ENCODE assay signal across 27 cellular contexts in genomic region chr2:237353207-237353606, GRCh38.
A peak's percentile ranks its signal among the peaks of the same experiment; 100 is the strongest.
DNase-seq lines count a peak whose midpoint lies in the region; ATAC-seq and TF ChIP-seq lines count a peak whose summit lies in the region.
"Had no signal": no experiment of that assay in that cellular context is flagged by ENCODE, and none has a peak within 500 bp of the region (broad histone marks: within the 10 kb centered on the region; RNA-seq: fewer than 3 reads in every experiment).

No MANE protein-coding gene starts in this region.

- H3K4me3 Mint-ChIP-seq in GM23338: no peak overlapping the region
- H3K4me3 Mint-ChIP-seq: activated T-cell treated with anti-CD3 and anti-CD28 coated beads, Interleukin-2, amount 50 U/mL, for 72 hours; CD4-positive, CD25-positive, alpha-beta regulatory T cell; memory B cell; stimulated activated memory B cell treated with anti-CD40 and anti-IgM and Interleukin-4, amounts not matched to agents 10 μg/mL and 1 μg/mL and 100 μg/mL, for 72 hours had no signal

- no peak overlapping the region for H2AFZ ChIP-seq in GM23338
- no peak overlapping the region for H2AFZ ChIP-seq in smooth muscle cell (ENCODE audit: low read depth)

- H3K4me1 Mint-ChIP-seq in GM23338: peaks cover 34% of the 10 kb centered on the region
- H3K4me1 Mint-ChIP-seq: CD4-positive, CD25-positive, alpha-beta regulatory T cell; memory B cell; stimulated activated memory B cell treated with anti-CD40 and anti-IgM and Interleukin-4, amounts not matched to agents 10 μg/mL and 1 μg/mL and 100 μg/mL, for 72 hours had no signal

- H3F3A ChIP-seq in GM23338 (replicated peaks; ENCODE audit: low read depth) (no peaks in the 10 kb centered on the region), smooth muscle cell (ENCODE audit: low read depth) (peaks cover 91% of the 10 kb centered on the region)

- H3K9ac ChIP-seq in smooth muscle cell (ENCODE audit: low read depth): no peak overlapping the region

- H3K4me1 ChIP-seq in GM23338 (ENCODE audit: insufficient read depth): peaks cover 9% of the 10 kb centered on the region; the same call in 1 of the 2 replicates
- H3K4me1 ChIP-seq in smooth muscle cell (ENCODE audit: low read depth): no peaks in the 10 kb centered on the region
- H3K4me1 ChIP-seq: SJCRH30, spleen, testis had no signal

- H3K4me3 ChIP-seq in GM23338 (no peak overlapping the region), smooth muscle cell (no peak overlapping the region)
- H3K4me3 ChIP-seq: ascending aorta, K562, MG63, SJCRH30, spleen, testis had no signal

- WGBS in smooth muscle cell (ENCODE audit: low lambda C conversion rate): 70% methylated on average over 5 of the region's 5 CpGs

- H3K27me3 ChIP-seq in GM23338 (ENCODE audit: insufficient read depth) (no peaks in the 10 kb centered on the region), smooth muscle cell (ENCODE audit: low read depth) (no peaks in the 10 kb centered on the region)
- H3K27me3 ChIP-seq: ascending aorta, MG63, testis had no signal

- ATAC-seq in GM23338 (peak; percentile 86), GM18502 (IDR thresholded peaks at IDR 0.05; ENCODE audit: poor library complexity, unreplicated experiment) (no peak)
- ATAC-seq: activated T-cell treated with anti-CD3 and anti-CD28 coated beads, Interleukin-2, amount 50 U/mL, for 72 hours; K562; stimulated activated memory B cell treated with anti-CD40 and anti-IgM and Interleukin-4, amounts not matched to agents 10 μg/mL and 1 μg/mL and 100 μg/mL, for 72 hours had no signal

- H3K9me3 Mint-ChIP-seq in GM23338: no peaks in the 10 kb centered on the region
- H3K9me3 Mint-ChIP-seq: activated T-cell treated with anti-CD3 and anti-CD28 coated beads, Interleukin-2, amount 50 U/mL, for 72 hours; CD4-positive, CD25-positive, alpha-beta regulatory T cell; memory B cell; stimulated activated memory B cell treated with anti-CD40 and anti-IgM and Interleukin-4, amounts not matched to agents 10 μg/mL and 1 μg/mL and 100 μg/mL, for 72 hours had no signal

- TF ChIP-seq CTCF in GM23338 (conservative IDR thresholded peaks at IDR 0.05; ENCODE audit: low read depth in 2 of 2) (no peak), smooth muscle cell (IDR thresholded peaks at IDR 0.05; ENCODE audit: borderline replicate concordance, insufficient read depth, poor library complexity, severe bottlenecking) (no peak)

- H3K79me2 ChIP-seq in GM23338 (replicated peaks; ENCODE audit: insufficient read depth): no peaks in the 10 kb centered on the region
- peaks cover 60% of the 10 kb centered on the region for H3K79me2 ChIP-seq in smooth muscle cell (ENCODE audit: low read depth)

- DNase-seq in GM23338 (ENCODE audit: low spot score) (peak; percentile 51), NCI-H510A treated with DMSO at 0.1 percent for 48 hours (lab: John Stamatoyannopoulos, UW) (peak; percentile 86), left kidney (ENCODE audit: low read depth, low spot score) (peak; percentile 84), smooth muscle cell (lab: John Stamatoyannopoulos, UW; ENCODE audit: unreplicated experiment) (no peak), AML-193 (lab: John Stamatoyannopoulos, UW) (no peak), HT-29 (ENCODE audit: low spot score) (no peak), medulla oblongata (ENCODE audit: extremely low spot score) (no peak)
- DNase-seq: activated CD4-positive, alpha-beta T cell treated with anti-CD3 and anti-CD28 coated beads for 1 hour; activated naive CD4-positive, alpha-beta T cell treated with anti-CD3 and anti-CD28 coated beads, Interleukin-2, amount 50 U/mL, for 16 hours; activated T-cell treated with anti-CD3 and anti-CD28 coated beads, Interleukin-2, amount 50 U/mL, for 72 hours; caudate nucleus; CD4-positive, CD25-positive, alpha-beta regulatory T cell; dermis blood vessel endothelial cell; EL; MG63; NCI-H1417; NCI-H2081 treated with DMSO at 0.1 percent for 48 hours; NCI-H526; SJCRH30; spleen; stimulated activated CD4-positive, alpha-beta T cell treated with anti-CD3 and anti-CD28 coated beads, Interleukin-4, amount 100 ng/mL, for 1 hour; testis had no signal

- no peak overlapping the region for H3K4me2 ChIP-seq in GM23338
- H3K4me2 ChIP-seq in smooth muscle cell: no peak overlapping the region

- no peak overlapping the region for H3K27ac ChIP-seq in GM23338 (ENCODE audit: low read depth)
- peak overlapping the region; percentile 65 for H3K27ac ChIP-seq in smooth muscle cell (ENCODE audit: low read depth)
- H3K27ac ChIP-seq: ascending aorta, SJCRH30, spleen had no signal

- H3K36me3 ChIP-seq in GM23338 (ENCODE audit: insufficient read depth): no peaks in the 10 kb centered on the region
- peaks cover 34% of the 10 kb centered on the region for H3K36me3 ChIP-seq in smooth muscle cell (ENCODE audit: low read depth)
- H3K36me3 ChIP-seq: SJCRH30 had no signal

- no peaks in the 10 kb centered on the region for H3K9me3 ChIP-seq in smooth muscle cell (replicated peaks; ENCODE audit: low read depth)
- H3K9me3 ChIP-seq: ascending aorta, MG63, SJCRH30, spleen, testis had no signal

- H3K27ac Mint-ChIP-seq in GM23338: no peak overlapping the region
- H3K27ac Mint-ChIP-seq: activated T-cell treated with anti-CD3 and anti-CD28 coated beads, Interleukin-2, amount 50 U/mL, for 72 hours; CD4-positive, CD25-positive, alpha-beta regulatory T cell; memory B cell; stimulated activated memory B cell treated with anti-CD40 and anti-IgM and Interleukin-4, amounts not matched to agents 10 μg/mL and 1 μg/mL and 100 μg/mL, for 72 hours had no signal

- 0 out of 2 replicates have a peak, but pooled peaks cover 6% of the 10 kb centered on the region for H3K9me2 ChIP-seq in GM23338 (ENCODE audit: insufficient read depth)

- no peaks in the 10 kb centered on the region for H3K36me3 Mint-ChIP-seq in GM23338 (ENCODE audit: low read depth)
- H3K36me3 Mint-ChIP-seq: memory B cell; stimulated activated memory B cell treated with anti-CD40 and anti-IgM and Interleukin-4, amounts not matched to agents 10 μg/mL and 1 μg/mL and 100 μg/mL, for 72 hours had no signal

- H3K27me3 Mint-ChIP-seq in GM23338 (ENCODE audit: insufficient read depth, low read depth, poor library complexity): peaks cover 2% of the 10 kb centered on the region
- H3K27me3 Mint-ChIP-seq: CD4-positive, CD25-positive, alpha-beta regulatory T cell had no signal

- H4K20me1 ChIP-seq in GM23338 (replicated peaks; ENCODE audit: insufficient read depth) (no peaks in the 10 kb centered on the region), smooth muscle cell (ENCODE audit: low read depth) (peaks cover 22% of the 10 kb centered on the region)

TF ChIP-seq in GM23338, 12 proteins besides CTCF, POLR2A, EP300 and RAD21:
- TF ChIP-seq EZH2 (IDR thresholded peaks at IDR 0.05; ENCODE audit: low read depth, unreplicated experiment): no peak
- no peak for TF ChIP-seq POLR2AphosphoS5 (IDR thresholded peaks at IDR 0.05; ENCODE audit: low read depth)
- TF ChIP-seq CREB1 (CRISPR knock-in tag; IDR thresholded peaks at IDR 0.05; ENCODE audit: low read depth): 0 out of 2 replicates have a peak, but pooled peaks have one; percentile 25
- no peak for TF ChIP-seq EZH2phosphoT487 (IDR thresholded peaks at IDR 0.05; ENCODE audit: unreplicated experiment)
- no peak for TF ChIP-seq STAT1 (IDR thresholded peaks at IDR 0.05; ENCODE audit: unreplicated experiment)
- TF ChIP-seq ETS1 (IDR thresholded peaks at IDR 0.05): no peak
- TF ChIP-seq ZNF331 (CRISPR knock-in tag; IDR thresholded peaks at IDR 0.05; ENCODE audit: low read depth): no peak
- TF ChIP-seq JUNB (IDR thresholded peaks at IDR 0.05; ENCODE audit: unreplicated experiment): no peak
TF ChIP-seq in GM23338: peak in this region for 1.

Comparison
In these comparisons a context has a peak if more than half of its experiments do, and no peak if none do; other contexts are left out.
1. DNase-seq: peak in GM23338 (single experiment), NCI-H510A treated with DMSO at 0.1 percent for 48 hours (single experiment) and left kidney (single experiment); none in smooth muscle cell (single experiment), AML-193 (0 of 2), HT-29 (single experiment) and medulla oblongata (single experiment).